ENCODE assay signal across 14 cellular contexts in genomic region chr13:98974053-98974452, GRCh38. TPM values are rescaled to one million over a fixed set of nuclear protein-coding genes. Genes with fewer than 3 reads are reported as not detected.
DNase-seq lines count a peak whose midpoint lies in the region; ATAC-seq, FAIRE-seq and TF ChIP-seq lines count a peak whose summit lies in the region.
"Had no signal": no experiment of that assay in that cellular context is flagged by ENCODE, and none has a peak within 500 bp of the region (broad histone marks: within the 10 kb centered on the region; RNA-seq: fewer than 3 reads in every experiment).

No MANE protein-coding gene starts in this region.

- BruUV-seq in Caco-2 (replicated peaks; lab: Mats Ljungman, UMichigan) (no TSS peak), GM12878 (replicated peaks; lab: Mats Ljungman, UMichigan) (no TSS peak)

- no peak overlapping the region for H2AFZ ChIP-seq in GM12878 (ENCODE audit: control insufficient read depth, low read depth, low read length)

- intact Hi-C loops in Caco-2 (cut with micrococcal nuclease; ENCODE audit: unreplicated experiment) = no loop called here
- intact Hi-C loops in GM12878 (cut with micrococcal nuclease; ENCODE audit: unreplicated experiment) = no loop called here

- 2% methylated on average over 2 of the region's 2 CpGs for WGBS in GM12878 (ENCODE audit: insufficient coverage, insufficient replicate concordance, low lambda C conversion rate, missing lambda C conversion rate)

- H3K36me3 ChIP-seq in Caco-2 (ENCODE audit: control insufficient read depth, insufficient read depth, low read length) = no peaks in the 10 kb centered on the region
- H3K36me3 ChIP-seq in GM12878 (ENCODE audit: control insufficient read depth in 2 of 2, insufficient read depth in 2 of 2, low read length in 1 of 2) = no peaks in the 10 kb centered on the region

- in situ Hi-C loops in GM12878 (cut with MboI) = no loop called here

- H3K9me3 Mint-ChIP-seq in Caco-2 (ENCODE audit: unreplicated experiment) (no peaks in the 10 kb centered on the region), naive B cell (no peaks in the 10 kb centered on the region), type B pancreatic cell (no peaks in the 10 kb centered on the region)
- H3K9me3 Mint-ChIP-seq: activated naive CD4-positive, alpha-beta T cell treated with anti-CD3 and anti-CD28 coated beads, Interleukin-2, amount 50 U/mL, for 72 hours; mesothelial cell of epicardium had no signal

- CTCF ChIA-PET in Caco-2 (lab: Charles Lee) = no interaction called here
- CTCF ChIA-PET in GM12878 (lab: Yijun Ruan, JAX) = no interaction called here

- H3K27me3 ChIP-seq in Caco-2 (replicated peaks; ENCODE audit: control insufficient read depth, insufficient read depth, low read length) = no peaks in the 10 kb centered on the region
- H3K27me3 ChIP-seq in GM12878 (replicated peaks in 1 of 2; ENCODE audit: control insufficient read depth in 2 of 2, insufficient read depth in 2 of 2, low read length in 1 of 2) = no peaks in the 10 kb centered on the region

- DNase-seq in Caco-2 (no peak), Kasumi-1 (lab: John Stamatoyannopoulos, UW) (peak; percentile 88 to 96), GM12878 (ENCODE audit: low read depth, low spot score) (no peak), naive B cell (no peak), NCI-H146 (lab: John Stamatoyannopoulos, UW) (no peak), type B pancreatic cell (ENCODE audit: extremely low spot score, unreplicated experiment) (no peak), Ammon's horn (ENCODE audit: low spot score) (no peak)
- no peak for DNase-seq in stimulated activated naive CD4-positive, alpha-beta T cell (lab: John Stamatoyannopoulos, UW)
- DNase-seq: central memory CD4-positive, alpha-beta T cell; H7; NCI-H1105 treated with DMSO at 0.1 percent for 48 hours had no signal

- H3K9me3 ChIP-seq in Caco-2 (no peaks in the 10 kb centered on the region), GM12878 (replicated peaks; ENCODE audit: control insufficient read depth, insufficient read depth, low read length) (no peaks in the 10 kb centered on the region)

- H3K36me3 Mint-ChIP-seq in Caco-2 (ENCODE audit: insufficient read depth, unreplicated experiment) (peaks cover 26% of the 10 kb centered on the region), naive B cell (peaks cover 0 to 7% of the 10 kb centered on the region in 2 donors), type B pancreatic cell (peaks cover 5% of the 10 kb centered on the region)
- H3K36me3 Mint-ChIP-seq: mesothelial cell of epicardium had no signal

- no peak for TF ChIP-seq EP300 in GM12878 (IDR thresholded peaks at IDR 0.05; ENCODE audit: borderline replicate concordance in 1 of 2, control insufficient read depth in 1 of 2, low read depth in 2 of 2, low read length in 2 of 2)

- no peaks in the 10 kb centered on the region for H4K20me1 ChIP-seq in GM12878 (ENCODE audit: control insufficient read depth, insufficient read depth)

- no peak overlapping the region for H3K9ac ChIP-seq in GM12878 (ENCODE audit: control insufficient read depth, insufficient read depth, low read length)

- POLR2A ChIA-PET in Caco-2 (lab: Charles Lee) = no interaction called here
- POLR2A ChIA-PET in GM12878 (lab: Charles Lee) = no interaction called here

- no peaks in the 10 kb centered on the region for H3K79me2 ChIP-seq in GM12878 (ENCODE audit: control insufficient read depth, insufficient read depth, low read length)

- no peak for TF ChIP-seq POLR2A in GM12878 (IDR thresholded peaks at IDR 0.05; ENCODE audit: low read depth, low read length)

- RAD21 ChIA-PET in GM12878 (lab: Charles Lee; ENCODE audit: unreplicated experiment) = no interaction called here

- TF ChIP-seq CTCF in Caco-2 (IDR thresholded peaks at IDR 0.05; ENCODE audit: insufficient read depth in 1 of 2, low read depth in 1 of 2, low read length in 1 of 2, severe bottlenecking in 1 of 2, unreplicated experiment in 1 of 2) = no peak
- no peak for TF ChIP-seq CTCF in GM12878 (IDR thresholded peaks at IDR 0.05 in 2 of 3, conservative IDR thresholded peaks at IDR 0.05 in 1 of 3; ENCODE audit: control insufficient read depth in 2 of 3, extremely low read depth in 1 of 3, insufficient read depth in 1 of 3, low read depth in 3 of 3, low read length in 3 of 3)
- no peak for TF ChIP-seq CTCF in type B pancreatic cell (conservative IDR thresholded peaks at IDR 0.05)

- no peak for FAIRE-seq in GM12878 (lab: Jason Lieb, UNC)
- FAIRE-seq: GM18507 had no signal

- H3K4me3 ChIP-seq in Caco-2 (ENCODE audit: low read depth, low read length) (no peak overlapping the region), GM12878 (no peak overlapping the region)

- SMC1A ChIA-PET in GM12878 (lab: Charles Lee; ENCODE audit: uncharacterized antibody, unreplicated experiment) = no interaction called here

- no peak for TF ChIP-seq RAD21 in GM12878 (IDR thresholded peaks at IDR 0.05; ENCODE audit: insufficient read depth, low read depth, low read length)

- H3K27me3 Mint-ChIP-seq in Caco-2 (ENCODE audit: insufficient read depth, unreplicated experiment) (no peaks in the 10 kb centered on the region), naive B cell (no peaks in the 10 kb centered on the region), type B pancreatic cell (no peaks in the 10 kb centered on the region)

- peaks cover 65% of the 10 kb centered on the region for H3K4me1 Mint-ChIP-seq in Caco-2 (ENCODE audit: low read depth, unreplicated experiment)
- H3K4me1 Mint-ChIP-seq in naive B cell = peaks cover 12 to 27% (median 23%) of the 10 kb centered on the region in 3 donors
- peaks cover 49% of the 10 kb centered on the region for H3K4me1 Mint-ChIP-seq in type B pancreatic cell (ENCODE audit: unreplicated experiment)

- ATAC-seq in GM12878 (no peak), naive B cell (ENCODE audit: low read depth in 2 of 2) (peak; percentile 56 to 70)
- ATAC-seq: activated naive CD4-positive, alpha-beta T cell treated with anti-CD3 and anti-CD28 coated beads, Interleukin-2, amount 50 U/mL, for 72 hours had no signal

- no peak overlapping the region for H3K4me2 ChIP-seq in GM12878 (ENCODE audit: control insufficient read depth, insufficient read depth)

- H3K4me3 Mint-ChIP-seq in Caco-2 (ENCODE audit: unreplicated experiment) = peak overlapping the region; percentile 6
- H3K4me3 Mint-ChIP-seq in naive B cell = peak overlapping the region in 1 of 8 donors; percentile 61
- H3K4me3 Mint-ChIP-seq in type B pancreatic cell = no peak overlapping the region
- H3K4me3 Mint-ChIP-seq: mesothelial cell of epicardium had no signal

- H3K27ac Mint-ChIP-seq in Caco-2 (ENCODE audit: unreplicated experiment) (no peak overlapping the region), naive B cell (peak overlapping the region in 3 of 6 donors; percentile 6 to 49 (median 44)), type B pancreatic cell (no peak overlapping the region)

- peaks cover 75% of the 10 kb centered on the region for H3K4me1 ChIP-seq in Caco-2
- peaks cover 4% of the 10 kb centered on the region for H3K4me1 ChIP-seq in GM12878 (ENCODE audit: control insufficient read depth, insufficient read depth, low read length)

- H3K27ac ChIP-seq in GM12878 (ENCODE audit: control insufficient read depth, insufficient read depth) = no peak overlapping the region

TF ChIP-seq in GM12878, 131 proteins besides CTCF, POLR2A, EP300 and RAD21:
- no peak for TF ChIP-seq SIX5 (IDR thresholded peaks at IDR 0.05; ENCODE audit: low read depth, low read length, severe bottlenecking)
- no peak for TF ChIP-seq EZH2 (IDR thresholded peaks at IDR 0.05; ENCODE audit: borderline replicate concordance, control insufficient read depth, low read depth, low read length)
- TF ChIP-seq MEF2A (IDR thresholded peaks at IDR 0.05; ENCODE audit: insufficient read depth, low read depth, low read length) = 0 out of 2 replicates have a peak, but pooled peaks have one; percentile 15
- no peak for TF ChIP-seq RCOR1 (conservative IDR thresholded peaks at IDR 0.05; ENCODE audit: low read depth, low read length)
- no peak for TF ChIP-seq SUZ12 (IDR thresholded peaks at IDR 0.05; ENCODE audit: unreplicated experiment)

RNA-seq across cellular contexts. Expression of gene DOCK9, which starts 3.8 kb away (rescaled TPM):
- 219 and 260 TPM in 2 replicates for total RNA-seq in Caco-2 (2022)
- 2.5 and 6.7 TPM in 2 replicates for total RNA-seq in GM12878 (2013; cell fraction: nucleolus; rRNA removed)
- 0.73 and 2.6 TPM in 2 replicates for total RNA-seq in GM12878 (2014; rRNA removed)
- 1.1 and 1.2 TPM in 2 replicates for total RNA-seq in GM12878 (2014; rRNA removed; fragmentation: Illumina TruSeq; extraction: Trizol)
- total RNA-seq in GM12878 (2021) = 1.5 TPM in 2 replicates
- polyA plus RNA-seq in GM12878 (2011; ENCODE audit: low read depth) = 5.2 TPM
- polyA plus RNA-seq in GM12878 (2011; rRNA removed) = 2.0 and 2.9 TPM in 2 replicates
- 1.4 and 1.8 TPM in 2 replicates for polyA plus RNA-seq in GM12878 (2011; cell fraction: cytosol; rRNA removed)
- 3.2 and 6.4 TPM in 2 replicates for polyA plus RNA-seq in GM12878 (2011; cell fraction: nucleus; rRNA removed)
- polyA plus RNA-seq in GM12878 (2012) = 6.1 and 6.6 TPM in 2 replicates
- polyA plus RNA-seq in GM12878 (2014; fragmentation: Illumina TruSeq; extraction: Trizol) = 0.90 and 0.95 TPM in 2 replicates
- polyA plus RNA-seq in GM12878 (2014; fragmentation: Nextera tagmentation; extraction: Ambion mirVana) = under 1 TPM; 0.09 to 0.19 TPM
- 0.67 and 1.2 TPM in 2 replicates for polyA plus RNA-seq in GM12878 (2014; rRNA removed)
- polyA plus RNA-seq in GM12878 (2016; fragmentation: Nextera tagmentation; extraction: Ambion mirVana) = under 1 TPM; 0.48 to 0.75 TPM
- polyA minus RNA-seq in GM12878 (2011; rRNA and poly(A)+ RNA removed) = 2.7 and 4.4 TPM in 2 replicates
- 1.6 and 3.2 TPM in 2 replicates for polyA minus RNA-seq in GM12878 (2011; cell fraction: cytosol; rRNA and poly(A)+ RNA removed)
- 2.9 and 5.0 TPM in 2 replicates for polyA minus RNA-seq in GM12878 (2011; cell fraction: nucleus; rRNA and poly(A)+ RNA removed)
- 1 to 10 TPM in 4 of 6 donors, under 1 TPM in 1, not detected in 1; 0.98 to 5.2 (median 2.3) TPM for polyA plus RNA-seq in naive B cell (ENCODE audit: low read depth in 6 of 6)
- 46.2 and 122 TPM in 2 replicates for total RNA-seq in type B pancreatic cell (ENCODE audit: low replicate concordance)

Comparison
In these comparisons a context has a peak if more than half of its experiments do, and no peak if none do; other contexts are left out.
1. DNase-seq: peak in Kasumi-1 (2 of 2); none in Caco-2 (0 of 2), GM12878 (single experiment), naive B cell (single experiment), stimulated activated naive CD4-positive, alpha-beta T cell (0 of 6), NCI-H146 (single experiment), type B pancreatic cell (single experiment) and Ammon's horn (single experiment).